Comparison of ENCODE assay signal across 19 cellular contexts in genomic region chr1:207620573-207620893, GRCh38. TPM values are rescaled to one million over a fixed set of nuclear protein-coding genes. Genes with fewer than 3 reads are reported as not detected.
"Had no signal": no experiment of that assay in that cellular context is flagged by ENCODE, and none has a peak within 500 bp of the region (broad histone marks: within the 10 kb centered on the region; RNA-seq: fewer than 3 reads in every experiment).

No MANE protein-coding gene starts in this region.

- H3K79me2 ChIP-seq: parathyroid adenoma had no signal

- H3K4me1 ChIP-seq: breast epithelium, heart right ventricle, parathyroid adenoma, tibial artery had no signal

- H3K27ac Mint-ChIP-seq: activated naive CD4-positive, alpha-beta T cell treated with anti-CD3 and anti-CD28 coated beads for 36 hours; activated naive CD8-positive, alpha-beta T cell treated with anti-CD3 and anti-CD28 coated beads, Interleukin-2, amount 50 U/mL, for 24 hours; activated T-helper 2 cell treated with anti-CD3 and anti-CD28 coated beads, Interferon-gamma antibody, Interleukin-2, Interleukin-4, amounts not matched to agents 10 μg/mL and 5 μg/mL and 100 μg/mL, durations not matched to agents 14 hours and 24 hours and 36 hours; dendritic cell treated with granulocyte-macrophage colony-stimulating factor and Interleukin-4, amounts not matched to agents 40 ng/mL and 50 ng/mL, for 4 days; stimulated activated memory B cell treated with anti-CD40 and anti-IgM and Interleukin-4, amounts not matched to agents 10 μg/mL and 1 μg/mL and 100 μg/mL, for 72 hours had no signal

- H3K9me3 Mint-ChIP-seq: activated naive CD4-positive, alpha-beta T cell treated with anti-CD3 and anti-CD28 coated beads for 36 hours; activated T-helper 2 cell treated with anti-CD3 and anti-CD28 coated beads, Interferon-gamma antibody, Interleukin-2, Interleukin-4, amounts not matched to agents 10 μg/mL and 5 μg/mL and 100 μg/mL, durations not matched to agents 14 hours and 24 hours and 36 hours; stimulated activated memory B cell treated with anti-CD40 and anti-IgM and Interleukin-4, amounts not matched to agents 10 μg/mL and 1 μg/mL and 100 μg/mL, for 72 hours had no signal

- H3K4me1 Mint-ChIP-seq: activated naive CD8-positive, alpha-beta T cell treated with anti-CD3 and anti-CD28 coated beads, Interleukin-2, amount 50 U/mL, for 24 hours had no signal

- H2AFZ ChIP-seq: parathyroid adenoma had no signal

- H3K27me3 ChIP-seq: breast epithelium, tibial artery had no signal

- H3K9me3 ChIP-seq: breast epithelium, tibial artery had no signal

- H3K27me3 Mint-ChIP-seq: activated naive CD8-positive, alpha-beta T cell treated with anti-CD3 and anti-CD28 coated beads, Interleukin-2, amount 50 U/mL, for 24 hours; dendritic cell treated with granulocyte-macrophage colony-stimulating factor and Interleukin-4, amounts not matched to agents 40 ng/mL and 50 ng/mL, for 4 days; naive B cell; stimulated activated memory B cell treated with anti-CD40 and anti-IgM and Interleukin-4, amounts not matched to agents 10 μg/mL and 1 μg/mL and 100 μg/mL, for 72 hours had no signal

- H3K4me3 ChIP-seq: breast epithelium, heart right ventricle, lung, tibial artery had no signal

- H3K27ac ChIP-seq: breast epithelium, epithelial cell of prostate, heart right ventricle, parathyroid adenoma, tibial artery had no signal

- DNase-seq: activated CD4-positive, alpha-beta T cell treated with anti-CD3 and anti-CD28 coated beads, Interleukin-2, amount 50 U/mL, for 1 hour; activated T-cell treated with anti-CD3 and anti-CD28 coated beads for 4 hours; aorta; cerebellar nuclear complex; effector memory CD4-positive, alpha-beta T cell; heart right ventricle; tibial artery had no signal

- H3K4me3 Mint-ChIP-seq: activated naive CD4-positive, alpha-beta T cell treated with anti-CD3 and anti-CD28 coated beads for 36 hours; activated naive CD8-positive, alpha-beta T cell treated with anti-CD3 and anti-CD28 coated beads, Interleukin-2, amount 50 U/mL, for 24 hours; dendritic cell treated with granulocyte-macrophage colony-stimulating factor and Interleukin-4, amounts not matched to agents 40 ng/mL and 50 ng/mL, for 4 days; naive B cell; stimulated activated memory B cell treated with anti-CD40 and anti-IgM and Interleukin-4, amounts not matched to agents 10 μg/mL and 1 μg/mL and 100 μg/mL, for 72 hours had no signal

- H3K36me3 ChIP-seq: breast epithelium, tibial artery had no signal

RNA-seq across cellular contexts. Expression of gene CR1L, which starts 24.4 kb away (rescaled TPM):
- total RNA-seq: activated naive CD4-positive, alpha-beta T cell treated with anti-CD3 and anti-CD28 coated beads for 36 hours; activated T-helper 2 cell treated with anti-CD3 and anti-CD28 coated beads, Interferon-gamma antibody, Interleukin-2, Interleukin-4, amounts not matched to agents 10 μg/mL and 5 μg/mL and 100 μg/mL, durations not matched to agents 14 hours and 24 hours and 36 hours; breast epithelium; fibroblast of lung; T-helper 2 cell treated with Interferon-gamma antibody and Interleukin-4, amounts not matched to agents 100 ng/mL and 5 ng/mL, for 36 hours had no signal
